24 cellular contexts compared by ENCODE assay signal in genomic region chr1:3996846-3997705, GRCh38.
DNase-seq lines count a peak whose midpoint lies in the region; ATAC-seq, FAIRE-seq and TF ChIP-seq lines count a peak whose summit lies in the region.
"Had no signal": no experiment of that assay in that cellular context is flagged by ENCODE, and none has a peak within 500 bp of the region (broad histone marks: within the 10 kb centered on the region; RNA-seq: fewer than 3 reads in every experiment).

No MANE protein-coding gene starts in this region.

- H3K4me3 ChIP-seq in kidney (ENCODE audit: low read length in 2 of 2) (no peak overlapping the region), aorta (ENCODE audit: low read length in 2 of 2) (no peak overlapping the region), endodermal cell (ENCODE audit: low read length) (no peak overlapping the region)
- H3K4me3 ChIP-seq: GM12878, SJSA1 had no signal

- peaks cover 51% of the 10 kb centered on the region for H3K27me3 Mint-ChIP-seq in endodermal cell (ENCODE audit: insufficient read depth)

- intact Hi-C loops in Right ventricle myocardium superior (cut with DNase I) (no loop called here), Right ventricle myocardium inferior (cut with DNase I) (no loop called here), kidney (cut with DNase I) (no loop called here), aorta (cut with DNase I) (no loop called here)

- WGBS in aorta, 2 donors: 86 to 88% methylated on average over 15 of the region's 15 CpGs
- WGBS in endodermal cell (ENCODE audit: insufficient coverage in 1 of 2, insufficient read length in 1 of 2), 2 experiments: 84 to 90% methylated on average over 8 to 15 of the region's 15 CpGs

- no peaks in the 10 kb centered on the region for H3K36me3 Mint-ChIP-seq in endodermal cell (ENCODE audit: low read depth)

- peaks cover 8% of the 10 kb centered on the region for H3K4me1 Mint-ChIP-seq in endodermal cell

- H3K27me3 ChIP-seq in aorta (ENCODE audit: control insufficient read depth in 1 of 2, insufficient read depth in 2 of 2, low read length in 1 of 2) (no peaks in the 10 kb centered on the region), endodermal cell (ENCODE audit: control insufficient read depth, insufficient read depth, low read length, poor library complexity, severe bottlenecking) (peaks cover 46% of the 10 kb centered on the region)
- H3K27me3 ChIP-seq: BE2C, SJSA1 had no signal

- no peak overlapping the region for H3K27ac ChIP-seq in kidney (ENCODE audit: low read depth in 2 of 2, low read length in 2 of 2)
- no peak overlapping the region for H3K27ac ChIP-seq in aorta (ENCODE audit: low read depth in 1 of 2, low read length in 2 of 2)
- no peak overlapping the region for H3K27ac ChIP-seq in endodermal cell (ENCODE audit: low read depth, low read length)
- H3K27ac ChIP-seq: SJSA1 had no signal

- H3K9me3 ChIP-seq in kidney (ENCODE audit: control insufficient read depth in 1 of 2, low read length in 2 of 2): peaks cover 0 to under 1% of the 10 kb centered on the region in 2 donors
- H3K9me3 ChIP-seq in aorta (ENCODE audit: control insufficient read depth, low read length): no peaks in the 10 kb centered on the region
- H3K9me3 ChIP-seq in endodermal cell (ENCODE audit: control insufficient read depth, low read length): no peaks in the 10 kb centered on the region
- H3K9me3 ChIP-seq: BE2C, Caco-2, SJSA1 had no signal

- H3K9ac ChIP-seq in kidney (ENCODE audit: low read length in 2 of 2) (no peak overlapping the region), endodermal cell (ENCODE audit: extremely low read depth, low read length, poor library complexity, severe bottlenecking) (no peak overlapping the region)

- no peak overlapping the region for H3K27ac Mint-ChIP-seq in endodermal cell
- H3K27ac Mint-ChIP-seq: CD4-positive, alpha-beta T cell had no signal

- peaks cover under 1% of the 10 kb centered on the region for H3K9me3 Mint-ChIP-seq in endodermal cell

- H3K36me3 ChIP-seq in kidney (ENCODE audit: control insufficient read depth in 1 of 2, insufficient read depth in 2 of 2, low read length in 2 of 2): no peaks in the 10 kb centered on the region
- no peaks in the 10 kb centered on the region for H3K36me3 ChIP-seq in aorta (ENCODE audit: control insufficient read depth in 1 of 2, insufficient read depth in 2 of 2, low read length in 1 of 2)
- H3K36me3 ChIP-seq in endodermal cell (ENCODE audit: control insufficient read depth, insufficient read depth, low read length): no peaks in the 10 kb centered on the region
- H3K36me3 ChIP-seq: BE2C, SJSA1 had no signal

- TF ChIP-seq CTCF in kidney (IDR thresholded peaks at IDR 0.05; ENCODE audit: borderline replicate concordance, extremely low read depth, insufficient read depth): no peak
- TF ChIP-seq CTCF in endodermal cell (conservative IDR thresholded peaks at IDR 0.05): no peak

- no peak for FAIRE-seq in kidney (lab: Jason Lieb, UNC)
- FAIRE-seq: GM12878, GM18507, H1 had no signal

- H3K4me1 ChIP-seq in kidney (ENCODE audit: control insufficient read depth in 1 of 2, insufficient read depth in 1 of 2, low read depth in 1 of 2, low read length in 2 of 2) (no peaks in the 10 kb centered on the region), aorta (ENCODE audit: control insufficient read depth in 1 of 2, insufficient read depth in 2 of 2, low read length in 2 of 2) (no peaks in the 10 kb centered on the region), endodermal cell (ENCODE audit: control insufficient read depth, insufficient read depth, low read length) (no peaks in the 10 kb centered on the region)
- H3K4me1 ChIP-seq: BE2C, Caco-2, SJSA1 had no signal

- ATAC-seq in Right ventricle myocardium superior (ENCODE audit: poor library complexity): no peak
- ATAC-seq in Right ventricle myocardium inferior: no peak
- peak; percentile 17 for ATAC-seq in aorta (ENCODE audit: low FRiP score)
- ATAC-seq in GM21390 (IDR thresholded peaks at IDR 0.05; ENCODE audit: unreplicated experiment): no peak
- ATAC-seq: GM12878 had no signal

- DNase-seq in Right ventricle myocardium superior (peak; percentile 10), Right ventricle myocardium inferior (ENCODE audit: missing footprints) (no peak), RKO (ENCODE audit: low spot score) (peak; percentile 24), kidney (peak; percentile 29), aorta (peak in 1 of 2 donors; percentile 30), endodermal cell (no peak)
- no peak for DNase-seq in stimulated activated CD4-positive, alpha-beta T cell treated with anti-CD3 and anti-CD28 coated beads, Interleukin-4, amount 100 ng/mL, for 4 hours
- DNase-seq: 8988T; BE2C; Caco-2; CD4-positive, alpha-beta T cell; NCI-H1092; NCI-H1436 treated with DMSO at 0.1 percent for 48 hours; NCI-H2029; NCI-H2171 treated with DMSO at 0.1 percent for 48 hours; NCI-H748 treated with DMSO at 0.1 percent for 48 hours; OCI-M1; RPMI8226; SW 1271 had no signal

- H3K4me3 Mint-ChIP-seq in endodermal cell: no peak overlapping the region
- H3K4me3 Mint-ChIP-seq: CD4-positive, alpha-beta T cell had no signal

Comparison
In these comparisons a context has a peak if more than half of its experiments do, and no peak if none do; other contexts are left out.
1. DNase-seq: peak in Right ventricle myocardium superior (single experiment), RKO (single experiment) and kidney (single experiment); none in Right ventricle myocardium inferior (single experiment), stimulated activated CD4-positive, alpha-beta T cell treated with anti-CD3 and anti-CD28 coated beads, Interleukin-4, amount 100 ng/mL, for 4 hours (0 of 2) and endodermal cell (single experiment).